Comparison of ENCODE assay signal across 1 cellular context in the genomic region with DNA sequence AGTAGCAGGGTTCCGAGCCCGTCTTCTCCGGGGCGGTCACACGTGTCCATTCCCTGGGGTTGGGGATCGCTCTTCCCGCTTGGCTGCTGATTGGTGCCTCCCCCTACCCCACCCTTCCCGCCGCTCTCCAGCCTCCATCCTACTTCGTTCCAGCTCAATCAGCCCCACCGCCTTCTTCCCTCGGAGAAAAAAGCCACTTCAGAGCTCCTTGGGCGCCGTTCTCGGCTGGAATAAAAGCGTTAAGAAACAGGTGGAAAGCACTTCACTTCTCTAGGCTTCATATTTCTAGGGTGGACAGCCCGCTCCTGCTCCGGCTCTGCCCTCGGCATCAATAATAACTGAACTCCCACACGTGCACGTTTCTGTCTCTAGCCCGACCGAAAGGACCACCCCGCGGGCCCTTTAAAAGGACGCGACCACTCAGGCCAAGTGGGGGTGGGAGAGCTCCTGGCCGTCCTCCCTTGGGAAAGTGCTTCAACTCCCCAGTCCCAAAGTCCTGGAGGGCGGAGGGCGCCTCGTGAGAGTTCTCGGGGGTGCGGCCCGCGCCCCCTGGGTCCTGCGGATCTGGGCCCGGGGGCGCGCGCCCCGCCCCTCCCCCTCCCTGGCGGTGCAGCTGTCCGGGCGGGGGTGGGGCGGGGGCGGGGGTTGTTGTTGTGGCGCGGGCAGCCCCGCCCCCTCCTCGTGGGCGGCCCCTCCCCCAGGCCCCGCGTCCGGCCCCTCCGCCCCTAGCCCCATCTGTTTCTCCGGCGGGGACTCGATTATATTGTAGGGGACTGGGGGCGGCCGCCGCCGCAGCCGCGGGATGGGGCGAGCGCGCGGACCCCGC.
TF ChIP-seq lines count a peak whose summit lies in the region.

A gene (plus strand): TSS at position 734 of the 826 bp plus-strand sequence. CDS start 324 bp downstream, outside the sequence.

TF ChIP-seq in HepG2, 621 proteins besides CTCF, POLR2A, EP300 and RAD21 (continued from another document):
- no peak for TF ChIP-seq KAT2B (IDR thresholded peaks at IDR 0.05; ENCODE audit: borderline replicate concordance, low read depth, low read length)
- TF ChIP-seq, protein P1, sequence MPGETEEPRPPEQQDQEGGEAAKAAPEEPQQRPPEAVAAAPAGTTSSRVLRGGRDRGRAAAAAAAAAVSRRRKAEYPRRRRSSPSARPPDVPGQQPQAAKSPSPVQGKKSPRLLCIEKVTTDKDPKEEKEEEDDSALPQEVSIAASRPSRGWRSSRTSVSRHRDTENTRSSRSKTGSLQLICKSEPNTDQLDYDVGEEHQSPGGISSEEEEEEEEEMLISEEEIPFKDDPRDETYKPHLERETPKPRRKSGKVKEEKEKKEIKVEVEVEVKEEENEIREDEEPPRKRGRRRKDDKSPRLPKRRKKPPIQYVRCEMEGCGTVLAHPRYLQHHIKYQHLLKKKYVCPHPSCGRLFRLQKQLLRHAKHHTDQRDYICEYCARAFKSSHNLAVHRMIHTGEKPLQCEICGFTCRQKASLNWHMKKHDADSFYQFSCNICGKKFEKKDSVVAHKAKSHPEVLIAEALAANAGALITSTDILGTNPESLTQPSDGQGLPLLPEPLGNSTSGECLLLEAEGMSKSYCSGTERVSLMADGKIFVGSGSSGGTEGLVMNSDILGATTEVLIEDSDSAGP (CRISPR knock-in tag; IDR thresholded peaks at IDR 0.05; ENCODE audit: borderline replicate concordance) = peak; percentile 58; the same call in 1 of the 2 replicates
- no peak for TF ChIP-seq ZNF891 (CRISPR knock-in tag; IDR thresholded peaks at IDR 0.05)
- TF ChIP-seq NR2C2 (CRISPR knock-in tag; IDR thresholded peaks at IDR 0.05; ENCODE audit: borderline replicate concordance) = no peak
- no peak for TF ChIP-seq SALL1 (CRISPR knock-in tag; IDR thresholded peaks at IDR 0.05)
- TF ChIP-seq, protein P2, sequence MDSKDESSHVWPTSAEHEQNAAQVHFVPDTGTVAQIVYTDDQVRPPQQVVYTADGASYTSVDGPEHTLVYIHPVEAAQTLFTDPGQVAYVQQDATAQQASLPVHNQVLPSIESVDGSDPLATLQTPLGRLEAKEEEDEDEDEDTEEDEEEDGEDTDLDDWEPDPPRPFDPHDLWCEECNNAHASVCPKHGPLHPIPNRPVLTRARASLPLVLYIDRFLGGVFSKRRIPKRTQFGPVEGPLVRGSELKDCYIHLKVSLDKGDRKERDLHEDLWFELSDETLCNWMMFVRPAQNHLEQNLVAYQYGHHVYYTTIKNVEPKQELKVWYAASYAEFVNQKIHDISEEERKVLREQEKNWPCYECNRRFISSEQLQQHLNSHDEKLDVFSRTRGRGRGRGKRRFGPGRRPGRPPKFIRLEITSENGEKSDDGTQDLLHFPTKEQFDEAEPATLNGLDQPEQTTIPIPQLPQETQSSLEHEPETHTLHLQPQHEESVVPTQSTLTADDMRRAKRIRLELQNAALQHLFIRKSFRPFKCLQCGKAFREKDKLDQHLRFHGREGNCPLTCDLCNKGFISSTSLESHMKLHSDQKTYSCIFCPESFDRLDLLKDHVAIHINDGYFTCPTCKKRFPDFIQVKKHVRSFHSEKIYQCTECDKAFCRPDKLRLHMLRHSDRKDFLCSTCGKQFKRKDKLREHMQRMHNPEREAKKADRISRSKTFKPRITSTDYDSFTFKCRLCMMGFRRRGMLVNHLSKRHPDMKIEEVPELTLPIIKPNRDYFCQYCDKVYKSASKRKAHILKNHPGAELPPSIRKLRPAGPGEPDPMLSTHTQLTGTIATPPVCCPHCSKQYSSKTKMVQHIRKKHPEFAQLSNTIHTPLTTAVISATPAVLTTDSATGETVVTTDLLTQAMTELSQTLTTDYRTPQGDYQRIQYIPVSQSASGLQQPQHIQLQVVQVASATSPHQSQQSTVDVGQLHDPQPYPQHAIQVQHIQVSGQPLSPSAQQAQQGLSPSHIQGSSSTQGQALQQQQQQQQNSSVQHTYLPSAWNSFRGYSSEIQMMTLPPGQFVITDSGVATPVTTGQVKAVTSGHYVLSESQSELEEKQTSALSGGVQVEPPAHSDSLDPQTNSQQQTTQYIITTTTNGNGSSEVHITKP (CRISPR knock-in tag; IDR thresholded peaks at IDR 0.05; ENCODE audit: low read depth) = peak; percentile 89
- no peak for TF ChIP-seq NR2F1 (CRISPR knock-in tag; IDR thresholded peaks at IDR 0.05)
- TF ChIP-seq MBNL3 (CRISPR knock-in tag; conservative IDR thresholded peaks at IDR 0.05) = no peak
- TF ChIP-seq, protein P3, sequence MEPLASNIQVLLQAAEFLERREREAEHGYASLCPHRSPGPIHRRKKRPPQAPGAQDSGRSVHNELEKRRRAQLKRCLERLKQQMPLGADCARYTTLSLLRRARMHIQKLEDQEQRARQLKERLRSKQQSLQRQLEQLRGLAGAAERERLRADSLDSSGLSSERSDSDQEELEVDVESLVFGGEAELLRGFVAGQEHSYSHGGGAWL (CRISPR knock-in tag; IDR thresholded peaks at IDR 0.05) = no peak
- TF ChIP-seq ZNF441 (CRISPR knock-in tag; IDR thresholded peaks at IDR 0.05; ENCODE audit: borderline replicate concordance) = no peak
- no peak for TF ChIP-seq KMT2B (CRISPR knock-in tag; IDR thresholded peaks at IDR 0.05)
